10 cellular contexts compared by ENCODE assay signal in the genomic region with DNA sequence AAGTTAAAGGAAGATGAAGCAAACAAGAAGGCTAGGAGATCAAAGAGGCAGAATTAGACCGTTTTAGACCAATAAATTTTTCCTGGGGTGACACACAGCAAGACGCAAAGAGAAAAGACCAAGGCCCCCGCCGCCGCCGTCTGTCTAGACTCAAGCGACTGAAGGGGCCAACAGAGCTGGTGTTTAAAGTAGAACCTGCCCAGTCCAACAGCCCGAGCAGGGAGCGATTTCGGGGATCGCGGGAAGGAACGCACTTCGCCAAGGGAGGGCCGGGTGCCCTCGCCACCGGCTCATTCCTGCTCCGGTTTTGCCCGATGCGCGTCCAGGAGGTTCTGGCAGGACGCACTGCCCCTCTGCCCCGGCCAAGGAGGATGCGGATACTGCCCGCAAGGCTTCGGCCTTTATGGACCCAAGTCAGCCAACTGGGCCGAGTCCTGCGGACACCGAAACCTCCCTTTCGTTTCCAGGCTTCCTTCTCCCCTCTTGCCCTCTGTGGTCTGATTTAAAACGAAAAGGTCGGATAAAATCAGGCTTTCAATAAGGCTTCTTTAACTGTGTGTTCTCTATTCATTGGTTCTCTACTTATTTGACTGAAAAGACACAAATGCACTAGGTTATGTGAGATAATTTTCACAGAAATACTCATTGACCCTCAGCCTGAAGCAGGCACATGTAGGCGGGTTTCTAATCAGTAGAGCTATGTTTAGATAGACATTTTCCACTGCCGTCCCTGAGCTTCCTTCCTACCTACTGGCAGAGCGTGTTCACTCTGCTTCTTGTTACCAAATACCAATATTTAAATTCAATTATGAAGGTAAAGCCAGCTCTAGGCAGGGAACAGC. TPM values are rescaled to one million over a fixed set of nuclear protein-coding genes. Genes with fewer than 3 reads are reported as not detected.
DNase-seq lines count a peak whose midpoint lies in the region; ATAC-seq lines count a peak whose summit lies in the region.
"Had no signal": no experiment of that assay in that cellular context is flagged by ENCODE, and none has a peak within 500 bp of the region (broad histone marks: within the 10 kb centered on the region; RNA-seq: fewer than 3 reads in every experiment).

No MANE protein-coding gene starts in this region.

- in situ Hi-C loops in KBM-7 (cut with MboI; ENCODE audit: low pct_unique_long_range_greater_than_20kb, low sequenced_read_pairs) = loop anchor here (10.0 to 25.0 kb wide), 2 partner anchors 304 to 1296 kb away; no protein-coding TSS in a partner anchor

- peak overlapping the region; percentile 93 for H3K27ac ChIP-seq in epithelial cell of prostate

- intact Hi-C loops in posterior vena cava (cut with DNase I) = loop anchor here in 1 of 2 donors (10.0 kb wide), 1 partner anchor 964 kb away; no protein-coding TSS in a partner anchor

- DNase-seq in ELF-1 (ENCODE audit: low read depth, low spot score) (peak; percentile 36), KBM-7 (peak; percentile 42), epithelial cell of prostate (ENCODE audit: low read depth, low spot score) (no peak), posterior vena cava (ENCODE audit: low spot score) (peak; percentile 75), iPS-NIHi7 (ENCODE audit: extremely low spot score) (no peak)
- no peak for DNase-seq in stimulated activated CD4-positive, alpha-beta T cell treated with anti-CD3 and anti-CD28 coated beads, Interleukin-2, amount 100 ng/mL, for 24 hours
- DNase-seq: foreskin fibroblast, NCI-H1436 had no signal

- no peak for ATAC-seq in HG03378 (IDR thresholded peaks at IDR 0.05; ENCODE audit: unreplicated experiment)
- ATAC-seq: T-cell had no signal

RNA-seq across cellular contexts. Expression of gene HOXA7, which starts 2.2 kb away (rescaled TPM):
- total RNA-seq in posterior vena cava = 1 to 10 TPM; 6.2 to 6.7 TPM

RNA-seq across cellular contexts. Expression of gene HOXA3, which starts 6.3 kb away (rescaled TPM):
- total RNA-seq in posterior vena cava = 1 to 10 TPM; 7.2 to 9.3 TPM

RNA-seq across cellular contexts. Expression of gene HOXA9, which starts 6.7 kb away (rescaled TPM):
- total RNA-seq in posterior vena cava = 1 to 10 TPM; 7.4 TPM

RNA-seq across cellular contexts. Expression of gene HOXA6, which starts 11.1 kb away (rescaled TPM):
- total RNA-seq in posterior vena cava = 1 to 10 TPM; 8.6 to 9.1 TPM

RNA-seq across cellular contexts. Expression of gene HOXA5, which starts 15.2 kb away (rescaled TPM):
- total RNA-seq in posterior vena cava = 10 to 100 TPM; 11.3 to 17.6 TPM

Comparison
In these comparisons a context has a peak if more than half of its experiments do, and no peak if none do; other contexts are left out.
1. DNase-seq: peak in ELF-1 (single experiment), KBM-7 (single experiment) and posterior vena cava (single experiment); none in epithelial cell of prostate (single experiment), stimulated activated CD4-positive, alpha-beta T cell treated with anti-CD3 and anti-CD28 coated beads, Interleukin-2, amount 100 ng/mL, for 24 hours (0 of 2) and iPS-NIHi7 (single experiment).